ENCODE assay signal across 1 cellular context in the genomic region with DNA sequence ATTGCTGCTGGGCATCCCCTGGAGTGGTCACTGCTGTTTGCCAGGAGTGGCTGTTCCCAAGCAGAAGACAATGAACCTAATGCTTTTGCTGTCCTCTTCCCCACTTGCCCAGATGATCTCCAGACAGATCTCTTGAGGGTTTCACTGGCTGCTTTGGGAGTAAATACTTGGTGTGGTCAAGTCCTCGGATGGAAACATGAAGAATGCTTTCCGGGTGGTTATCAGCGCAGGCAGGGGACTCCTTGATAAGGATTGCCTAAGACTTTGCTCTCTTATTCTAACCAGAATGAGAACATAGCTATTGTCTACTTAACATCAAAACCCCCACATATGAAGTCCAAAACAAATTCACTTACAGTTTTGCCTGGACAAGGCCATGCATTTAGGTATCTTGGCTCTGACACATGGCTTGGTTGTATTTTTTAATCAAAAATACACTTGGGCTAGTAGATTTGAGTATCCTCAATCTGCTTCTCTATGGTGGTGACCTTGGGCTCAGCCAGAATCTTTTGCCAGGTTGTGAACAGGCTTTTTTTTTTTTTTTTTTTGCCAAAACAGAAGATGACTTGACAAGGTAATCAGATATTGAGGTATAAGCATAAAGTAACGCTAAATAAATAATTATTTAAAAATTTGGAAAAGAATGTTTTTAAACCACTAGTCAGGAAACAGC.
TF ChIP-seq lines count a peak whose summit lies in the region.

No MANE protein-coding gene starts in this region.

TF ChIP-seq in K562, 482 proteins besides CTCF, POLR2A, EP300 and RAD21 (continued from another document and continues in another):
- TF ChIP-seq IRF9 (tag; IDR thresholded peaks at IDR 0.05), result peak; percentile 78; the same call in 1 of the 2 replicates
- no peak for TF ChIP-seq LARP7 (IDR thresholded peaks at IDR 0.05)
- TF ChIP-seq EGR1 (conservative IDR thresholded peaks at IDR 0.05), result no peak
- TF ChIP-seq NRF1 (conservative IDR thresholded peaks at IDR 0.05 in 1 of 2, IDR thresholded peaks at IDR 0.05 in 1 of 2), result peak; percentile 53 to 56; a peak in 3 of 4 replicates
- TF ChIP-seq ZNF778 (CRISPR knock-in tag; IDR thresholded peaks at IDR 0.05), result no peak
- TF ChIP-seq CEBPG (CRISPR knock-in tag; IDR thresholded peaks at IDR 0.05), result peak; percentile 94
- TF ChIP-seq CEBPG (tag; conservative IDR thresholded peaks at IDR 0.05 in 1 of 2, IDR thresholded peaks at IDR 0.05 in 1 of 2), result peak; percentile 91 to 94
- no peak for TF ChIP-seq HMGN3 (IDR thresholded peaks at IDR 0.05; ENCODE audit: borderline replicate concordance, extremely low read depth, insufficient read length, low read depth, low read length)
- peak; percentile 93 for TF ChIP-seq CTBP1 (IDR thresholded peaks at IDR 0.05; ENCODE audit: borderline replicate concordance)
- no peak for TF ChIP-seq PRMT5 (CRISPR knock-in tag; IDR thresholded peaks at IDR 0.05)
- TF ChIP-seq ZNF75A (CRISPR knock-in tag; IDR thresholded peaks at IDR 0.05), result no peak
- no peak for TF ChIP-seq XRCC4 (IDR thresholded peaks at IDR 0.05; ENCODE audit: extremely low read depth, insufficient read depth, insufficient read length)
- peak; percentile 74; the same call in 1 of the 2 replicates for TF ChIP-seq ZNF24 (IDR thresholded peaks at IDR 0.05)
- no peak for TF ChIP-seq POLR3G (IDR thresholded peaks at IDR 0.05; ENCODE audit: extremely low read depth, insufficient read length, insufficient replicate concordance)
- TF ChIP-seq MLLT1 (IDR thresholded peaks at IDR 0.05), result peak in 1 of 2 experiments; percentile 65; a peak in 2 of 4 replicates
- TF ChIP-seq ZKSCAN8 (CRISPR knock-in tag; IDR thresholded peaks at IDR 0.05), result no peak
- TF ChIP-seq, protein P1, sequence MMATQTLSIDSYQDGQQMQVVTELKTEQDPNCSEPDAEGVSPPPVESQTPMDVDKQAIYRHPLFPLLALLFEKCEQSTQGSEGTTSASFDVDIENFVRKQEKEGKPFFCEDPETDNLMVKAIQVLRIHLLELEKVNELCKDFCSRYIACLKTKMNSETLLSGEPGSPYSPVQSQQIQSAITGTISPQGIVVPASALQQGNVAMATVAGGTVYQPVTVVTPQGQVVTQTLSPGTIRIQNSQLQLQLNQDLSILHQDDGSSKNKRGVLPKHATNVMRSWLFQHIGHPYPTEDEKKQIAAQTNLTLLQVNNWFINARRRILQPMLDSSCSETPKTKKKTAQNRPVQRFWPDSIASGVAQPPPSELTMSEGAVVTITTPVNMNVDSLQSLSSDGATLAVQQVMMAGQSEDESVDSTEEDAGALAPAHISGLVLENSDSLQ (IDR thresholded peaks at IDR 0.05), result 0 out of 2 replicates have a peak, but pooled peaks have one; percentile 44
- no peak for TF ChIP-seq RREB1 (CRISPR knock-in tag; IDR thresholded peaks at IDR 0.05)
- TF ChIP-seq SIX5 (IDR thresholded peaks at IDR 0.05; ENCODE audit: borderline replicate concordance in 1 of 2, insufficient read depth in 1 of 2, low read depth in 1 of 2, low read length in 2 of 2), result no peak
- TF ChIP-seq GTF2A2 (tag; IDR thresholded peaks at IDR 0.05), result no peak
- no peak for TF ChIP-seq CBX2 (IDR thresholded peaks at IDR 0.05; ENCODE audit: insufficient read depth, low read length, poor library complexity, severe bottlenecking)
- TF ChIP-seq PCBP2 (IDR thresholded peaks at IDR 0.05; ENCODE audit: low read depth, low read length, poor library complexity, severe bottlenecking), result no peak
- no peak for TF ChIP-seq NR2C1 (IDR thresholded peaks at IDR 0.05)
- TF ChIP-seq NR2C1 (tag; IDR thresholded peaks at IDR 0.05), result peak; percentile 53; the same call in 1 of the 2 replicates
- no peak for TF ChIP-seq ZNF785 (CRISPR knock-in tag; IDR thresholded peaks at IDR 0.05)
- TF ChIP-seq ARID3A (IDR thresholded peaks at IDR 0.05; ENCODE audit: borderline replicate concordance, low read depth, low read length), result peak; percentile 97
- no peak for TF ChIP-seq PHB2 (IDR thresholded peaks at IDR 0.05; ENCODE audit: low read depth)
- TF ChIP-seq CBX8 (IDR thresholded peaks at IDR 0.05; ENCODE audit: borderline replicate concordance, extremely low read depth, low read depth, low read length, poor library complexity, severe bottlenecking), result no peak
- no peak for TF ChIP-seq ZNF23 (CRISPR knock-in tag; IDR thresholded peaks at IDR 0.05)
- no peak for TF ChIP-seq SAFB2 (IDR thresholded peaks at IDR 0.05; ENCODE audit: borderline replicate concordance, low read depth, low read length, severe bottlenecking)
- no peak for TF ChIP-seq TAF15 (IDR thresholded peaks at IDR 0.05; ENCODE audit: low read depth, low read length)
- no peak for TF ChIP-seq CHD4 (IDR thresholded peaks at IDR 0.05; ENCODE audit: insufficient read depth, insufficient replicate concordance, low read depth, low read length, poor library complexity, severe bottlenecking)
- TF ChIP-seq TSHZ1 (CRISPR knock-in tag; IDR thresholded peaks at IDR 0.05), result no peak
- TF ChIP-seq SRSF9 (IDR thresholded peaks at IDR 0.05; ENCODE audit: borderline replicate concordance, low read depth, low read length), result no peak
- peak; percentile 89 for TF ChIP-seq GATAD2A (IDR thresholded peaks at IDR 0.05)
- TF ChIP-seq HINFP (tag; conservative IDR thresholded peaks at IDR 0.05; ENCODE audit: low read depth), result no peak
- peak; percentile 94 for TF ChIP-seq ZNF589 (CRISPR knock-in tag; IDR thresholded peaks at IDR 0.05; ENCODE audit: low read depth)
- TF ChIP-seq, protein P2, sequence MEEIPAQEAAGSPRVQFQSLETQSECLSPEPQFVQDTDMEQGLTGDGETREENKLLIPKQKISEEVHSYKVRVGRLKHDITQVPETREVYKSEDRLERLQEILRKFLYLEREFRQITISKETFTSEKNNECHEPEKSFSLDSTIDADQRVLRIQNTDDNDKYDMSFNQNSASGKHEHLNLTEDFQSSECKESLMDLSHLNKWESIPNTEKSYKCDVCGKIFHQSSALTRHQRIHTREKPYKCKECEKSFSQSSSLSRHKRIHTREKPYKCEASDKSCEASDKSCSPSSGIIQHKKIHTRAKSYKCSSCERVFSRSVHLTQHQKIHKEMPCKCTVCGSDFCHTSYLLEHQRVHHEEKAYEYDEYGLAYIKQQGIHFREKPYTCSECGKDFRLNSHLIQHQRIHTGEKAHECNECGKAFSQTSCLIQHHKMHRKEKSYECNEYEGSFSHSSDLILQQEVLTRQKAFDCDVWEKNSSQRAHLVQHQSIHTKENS (CRISPR knock-in tag; IDR thresholded peaks at IDR 0.05), result no peak
- TF ChIP-seq POLR2AphosphoS2 (IDR thresholded peaks at IDR 0.05; ENCODE audit: low read length), result no peak
- TF ChIP-seq ZNF644 (tag; IDR thresholded peaks at IDR 0.05; ENCODE audit: low read depth), result peak; percentile 89
- no peak for TF ChIP-seq KLF1 (tag; IDR thresholded peaks at IDR 0.05)
- no peak for TF ChIP-seq TAF7 (tag; IDR thresholded peaks at IDR 0.05)
- no peak for TF ChIP-seq TCF7 (IDR thresholded peaks at IDR 0.05; ENCODE audit: borderline replicate concordance)
- TF ChIP-seq PURB (CRISPR knock-in tag; IDR thresholded peaks at IDR 0.05; ENCODE audit: low read depth), result no peak
- TF ChIP-seq RBM15 (IDR thresholded peaks at IDR 0.05; ENCODE audit: insufficient read depth, low read length), result no peak
